In the genomic region with DNA sequence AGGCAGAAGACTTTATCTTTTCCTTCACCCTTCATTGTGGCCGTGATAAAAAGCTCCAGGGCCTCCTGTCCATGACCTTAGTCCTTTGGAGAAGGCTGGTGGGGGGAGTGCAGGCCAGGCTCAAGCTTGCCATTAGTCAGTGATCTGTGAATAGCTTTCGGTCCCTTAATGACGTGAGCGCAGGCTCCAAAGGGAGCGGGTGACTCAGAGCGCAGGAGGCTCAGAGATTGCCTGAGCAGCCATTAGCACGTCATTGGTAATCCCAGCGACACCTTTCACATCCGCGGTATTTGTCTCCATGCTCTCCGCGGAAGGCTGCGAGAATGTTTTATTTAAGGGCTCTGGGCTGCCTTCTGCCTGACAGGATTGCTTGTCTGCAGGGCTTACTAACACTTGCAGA, we compare ENCODE assay signal across 9 cellular contexts.
DNase-seq lines count a peak whose midpoint lies in the region; ATAC-seq and TF ChIP-seq lines count a peak whose summit lies in the region.
"Had no signal": no experiment of that assay in that cellular context is flagged by ENCODE, and none has a peak within 500 bp of the region (broad histone marks: within the 10 kb centered on the region; RNA-seq: fewer than 3 reads in every experiment).

No MANE protein-coding gene starts in this region.

- H3K4me1 Mint-ChIP-seq in mesothelial cell of epicardium: peaks cover 17% of the 10 kb centered on the region
- no peaks in the 10 kb centered on the region for H3K4me1 Mint-ChIP-seq in activated T-cell treated with anti-CD3 and anti-CD28 coated beads, Interleukin-2, amount 50 U/mL, for 24 hours (ENCODE audit: low read depth)
- H3K4me1 Mint-ChIP-seq in naive thymus-derived CD4-positive, alpha-beta T cell: no peaks in the 10 kb centered on the region

- H3K4me1 ChIP-seq in BE2C: no peaks in the 10 kb centered on the region
- no peaks in the 10 kb centered on the region for H3K4me1 ChIP-seq in naive thymus-derived CD4-positive, alpha-beta T cell (ENCODE audit: control insufficient read depth in 2 of 2, insufficient read depth in 2 of 2, low read length in 2 of 2)
- no peaks in the 10 kb centered on the region for H3K4me1 ChIP-seq in MM.1S (ENCODE audit: low read length)

- intact Hi-C loops in naive thymus-derived CD4-positive, alpha-beta T cell (cut with micrococcal nuclease): no loop called here

- peak overlapping the region; percentile 63 for H3K4me3 Mint-ChIP-seq in mesothelial cell of epicardium
- no peak overlapping the region for H3K4me3 Mint-ChIP-seq in activated T-cell treated with anti-CD3 and anti-CD28 coated beads, Interleukin-2, amount 50 U/mL, for 24 hours
- no peak overlapping the region for H3K4me3 Mint-ChIP-seq in naive thymus-derived CD4-positive, alpha-beta T cell
- H3K4me3 Mint-ChIP-seq: stimulated activated naive CD8-positive, alpha-beta T cell treated with anti-CD3 and anti-CD28 coated beads, Interleukin-15, Interleukin-2, amounts not matched to agents 100 ng/mL and 50 ng/mL, for 24 hours had no signal

- H3K9ac ChIP-seq in MM.1S (ENCODE audit: low read length): no peak overlapping the region

- TF ChIP-seq CTCF in BE2C (IDR thresholded peaks at IDR 0.05; ENCODE audit: low read depth, low read length): no peak
- TF ChIP-seq CTCF in epithelial cell of proximal tubule (conservative IDR thresholded peaks at IDR 0.05; ENCODE audit: low read depth, low read length): no peak
- TF ChIP-seq CTCF in mesothelial cell of epicardium (IDR thresholded peaks at IDR 0.05; ENCODE audit: unreplicated experiment): no peak
- no peak for TF ChIP-seq CTCF in MM.1S (IDR thresholded peaks at IDR 0.05; ENCODE audit: low read length)

- H4K20me1 ChIP-seq in MM.1S (ENCODE audit: insufficient read depth, low read length): no peaks in the 10 kb centered on the region

- H3K27me3 Mint-ChIP-seq in mesothelial cell of epicardium (ENCODE audit: low read depth): no peaks in the 10 kb centered on the region
- H3K27me3 Mint-ChIP-seq in activated T-cell treated with anti-CD3 and anti-CD28 coated beads, Interleukin-2, amount 50 U/mL, for 24 hours: no peaks in the 10 kb centered on the region
- H3K27me3 Mint-ChIP-seq in naive thymus-derived CD4-positive, alpha-beta T cell: peaks cover 0 to 3% (median 0%) of the 10 kb centered on the region in 5 donors

- no peaks in the 10 kb centered on the region for H3K36me3 Mint-ChIP-seq in mesothelial cell of epicardium
- no peaks in the 10 kb centered on the region for H3K36me3 Mint-ChIP-seq in activated T-cell treated with anti-CD3 and anti-CD28 coated beads, Interleukin-2, amount 50 U/mL, for 24 hours (ENCODE audit: low read depth)
- no peaks in the 10 kb centered on the region for H3K36me3 Mint-ChIP-seq in naive thymus-derived CD4-positive, alpha-beta T cell

- no peaks in the 10 kb centered on the region for H3F3A ChIP-seq in MM.1S (ENCODE audit: insufficient read depth, low read length)

- no peaks in the 10 kb centered on the region for H3K9me2 ChIP-seq in MM.1S (replicated peaks; ENCODE audit: insufficient read depth, low read length)

- H2AFZ ChIP-seq in MM.1S (ENCODE audit: low read length): no peak overlapping the region

- CTCF ChIA-PET in naive thymus-derived CD4-positive, alpha-beta T cell (lab: Charles Lee): no interaction called here

- no peaks in the 10 kb centered on the region for H3K27me3 ChIP-seq in BE2C
- no peaks in the 10 kb centered on the region for H3K27me3 ChIP-seq in naive thymus-derived CD4-positive, alpha-beta T cell (ENCODE audit: control insufficient read depth in 2 of 2, insufficient read depth in 2 of 2, low read length in 2 of 2)
- no peaks in the 10 kb centered on the region for H3K27me3 ChIP-seq in MM.1S (replicated peaks; ENCODE audit: insufficient read depth, low read length)

- H3K27ac ChIP-seq in naive thymus-derived CD4-positive, alpha-beta T cell (ENCODE audit: low read depth, low read length): no peak overlapping the region
- no peak overlapping the region for H3K27ac ChIP-seq in MM.1S (ENCODE audit: low read length)

- H3K4me2 ChIP-seq in MM.1S (ENCODE audit: low read depth, low read length): no peak overlapping the region

- H3K36me3 ChIP-seq in BE2C (no peaks in the 10 kb centered on the region), MM.1S (replicated peaks; ENCODE audit: insufficient read depth, low read length) (no peaks in the 10 kb centered on the region)
- H3K36me3 ChIP-seq in naive thymus-derived CD4-positive, alpha-beta T cell (ENCODE audit: control insufficient read depth in 2 of 3, insufficient read depth in 3 of 3, low read length in 3 of 3): no peaks in the 10 kb centered on the region

- H3K79me2 ChIP-seq in MM.1S (ENCODE audit: low read length): no peaks in the 10 kb centered on the region

- no peak for ATAC-seq in naive thymus-derived CD4-positive, alpha-beta T cell

- DNase-seq in BE2C (peak; percentile 14), OCI-M1 (lab: John Stamatoyannopoulos, UW) (peak; percentile 91), epithelial cell of proximal tubule (ENCODE audit: low read depth) (peak; percentile 47), mesothelial cell of epicardium (ENCODE audit: low spot score in 2 of 2, unreplicated experiment in 2 of 2) (peak; percentile 27 to 54), NK-92 (lab: John Stamatoyannopoulos, UW; ENCODE audit: unreplicated experiment) (no peak), MM.1S (no peak)
- no peak for DNase-seq in activated T-cell treated with anti-CD3 and anti-CD28 coated beads, Interleukin-2, amount 50 U/mL, for 24 hours
- no peak for DNase-seq in naive thymus-derived CD4-positive, alpha-beta T cell

- peak overlapping the region; percentile 79 for H3K27ac Mint-ChIP-seq in mesothelial cell of epicardium
- no peak overlapping the region for H3K27ac Mint-ChIP-seq in activated T-cell treated with anti-CD3 and anti-CD28 coated beads, Interleukin-2, amount 50 U/mL, for 24 hours
- no peak overlapping the region for H3K27ac Mint-ChIP-seq in naive thymus-derived CD4-positive, alpha-beta T cell
- H3K27ac Mint-ChIP-seq: stimulated activated naive CD8-positive, alpha-beta T cell treated with anti-CD3 and anti-CD28 coated beads, Interleukin-15, Interleukin-2, amounts not matched to agents 100 ng/mL and 50 ng/mL, for 24 hours had no signal

- POLR2A ChIA-PET in naive thymus-derived CD4-positive, alpha-beta T cell (lab: Charles Lee): no interaction called here

- no peaks in the 10 kb centered on the region for H3K9me3 Mint-ChIP-seq in mesothelial cell of epicardium
- no peaks in the 10 kb centered on the region for H3K9me3 Mint-ChIP-seq in activated T-cell treated with anti-CD3 and anti-CD28 coated beads, Interleukin-2, amount 50 U/mL, for 24 hours
- peaks cover 0 to 10% (median 5%) of the 10 kb centered on the region in 11 donors for H3K9me3 Mint-ChIP-seq in naive thymus-derived CD4-positive, alpha-beta T cell
- H3K9me3 Mint-ChIP-seq: stimulated activated naive CD8-positive, alpha-beta T cell treated with anti-CD3 and anti-CD28 coated beads, Interleukin-15, Interleukin-2, amounts not matched to agents 100 ng/mL and 50 ng/mL, for 24 hours had no signal

- H3K4me3 ChIP-seq in BE2C (ENCODE audit: low read depth, low read length) (peak overlapping the region; percentile 38), epithelial cell of proximal tubule (ENCODE audit: low read depth, low read length) (peak overlapping the region; percentile 44), MM.1S (ENCODE audit: low read length) (no peak overlapping the region)
- no peak overlapping the region for H3K4me3 ChIP-seq in naive thymus-derived CD4-positive, alpha-beta T cell (ENCODE audit: low read length)

- no peaks in the 10 kb centered on the region for H3K9me3 ChIP-seq in BE2C
- no peaks in the 10 kb centered on the region for H3K9me3 ChIP-seq in naive thymus-derived CD4-positive, alpha-beta T cell (ENCODE audit: control insufficient read depth in 2 of 3, low read length in 3 of 3)
- H3K9me3 ChIP-seq in MM.1S (replicated peaks; ENCODE audit: insufficient read depth, low read length): no peaks in the 10 kb centered on the region

Comparison
In these comparisons a context has a peak if more than half of its experiments do, and no peak if none do; other contexts are left out.
1. DNase-seq: peak in BE2C (single experiment), OCI-M1 (single experiment), epithelial cell of proximal tubule (single experiment) and mesothelial cell of epicardium (2 of 2); none in activated T-cell treated with anti-CD3 and anti-CD28 coated beads, Interleukin-2, amount 50 U/mL, for 24 hours (single experiment), naive thymus-derived CD4-positive, alpha-beta T cell (0 of 9), NK-92 (single experiment) and MM.1S (single experiment).
2. H3K4me3 ChIP-seq: peak in BE2C (single experiment) and epithelial cell of proximal tubule (single experiment); none in naive thymus-derived CD4-positive, alpha-beta T cell (single experiment) and MM.1S (single experiment).